ENCODE assay signal across 8 cellular contexts in genomic region chr17:38868095-38868967, GRCh38. TPM values are rescaled to one million over a fixed set of nuclear protein-coding genes. Genes with fewer than 3 reads are reported as not detected.
DNase-seq lines count a peak whose midpoint lies in the region; ATAC-seq, FAIRE-seq and TF ChIP-seq lines count a peak whose summit lies in the region.

No MANE protein-coding gene starts in this region.

- H3K4me3 ChIP-seq in Caco-2 (ENCODE audit: low read depth, low read length) (peak overlapping the region; percentile 79), pancreas (peak overlapping the region in 2 of 4 donors; percentile 93 to 94)

- peak; percentile 67 to 69 for DNase-seq in Caco-2
- peak; percentile 59 for DNase-seq in HT1080 (ENCODE audit: low read depth)
- DNase-seq in activated B cell treated with CpG ODN at 0.5 μM for 24 hours = no peak
- peak; percentile 44 for DNase-seq in germinal center (ENCODE audit: low spot score)
- peak in 2 of 6 donors; percentile 21 to 48 for DNase-seq in pancreas
- DNase-seq in ecto neural progenitor cell (ENCODE audit: low spot score) = no peak
- no peak for DNase-seq in frontal cortex (ENCODE audit: low spot score in 2 of 2)

- ATAC-seq in activated B cell treated with CpG ODN at 0.5 μM for 24 hours (ENCODE audit: low read depth) (no peak), pancreas (peak in 2 of 4 donors; percentile 0), GM19351 (IDR thresholded peaks at IDR 0.05; ENCODE audit: unreplicated experiment) (no peak)

- H3K4me3 Mint-ChIP-seq in Caco-2 (ENCODE audit: unreplicated experiment) (peak overlapping the region; percentile 86), activated B cell treated with CpG ODN at 0.5 μM for 24 hours (peak overlapping the region; percentile 99)

- no peaks in the 10 kb centered on the region for H3K27me3 Mint-ChIP-seq in Caco-2 (ENCODE audit: insufficient read depth, unreplicated experiment)
- peaks cover 2% of the 10 kb centered on the region for H3K27me3 Mint-ChIP-seq in activated B cell treated with CpG ODN at 0.5 μM for 24 hours

- H3K36me3 ChIP-seq in Caco-2 (ENCODE audit: control insufficient read depth, insufficient read depth, low read length) = no peaks in the 10 kb centered on the region
- no peaks in the 10 kb centered on the region for H3K36me3 ChIP-seq in pancreas

- BruUV-seq in Caco-2 (replicated peaks; lab: Mats Ljungman, UMichigan) = no TSS peak

- peaks cover 22% of the 10 kb centered on the region for H3K4me1 ChIP-seq in Caco-2
- peaks cover 14 to 24% (median 14%) of the 10 kb centered on the region in 3 donors for H3K4me1 ChIP-seq in pancreas

- 12 to 18% methylated on average over 25 of the region's 25 CpGs for WGBS in pancreas, 2 donors

- CTCF ChIA-PET in Caco-2 (lab: Charles Lee) = interaction anchor here (0.5 to 3.0 kb wide), 5 partner anchors 14 to 1105 kb away, joined by 3 to 21 read pairs (median 4); partner anchors contain the start of gene RPL23
- CTCF ChIA-PET in activated B cell treated with CpG ODN at 0.5 μM for 24 hours (lab: Charles Lee) = interaction anchor here (1.0 to 6.4 kb wide), 7 partner anchors 15 to 285 kb away, joined by 3 to 33 read pairs (median 8); partner anchors contain the start of gene RPL23

- H3K27me3 ChIP-seq in Caco-2 (replicated peaks; ENCODE audit: control insufficient read depth, insufficient read depth, low read length) (no peaks in the 10 kb centered on the region), pancreas (no peaks in the 10 kb centered on the region)

- intact Hi-C loops in Caco-2 (cut with micrococcal nuclease; ENCODE audit: unreplicated experiment) = loop anchor here (5.0 kb wide), 1 partner anchor 66 kb away; no protein-coding TSS in a partner anchor
- intact Hi-C loops in activated B cell treated with CpG ODN at 0.5 μM for 24 hours (cut with micrococcal nuclease) = loop anchor here (2.0 to 10.0 kb wide), 3 partner anchors 166 to 534 kb away; partner anchors contain the start of genes EPOP and FBXL20
- intact Hi-C loops in pancreas (cut with DNase I) = no loop called here

- H3K9me3 Mint-ChIP-seq in Caco-2 (ENCODE audit: unreplicated experiment) (no peaks in the 10 kb centered on the region), activated B cell treated with CpG ODN at 0.5 μM for 24 hours (no peaks in the 10 kb centered on the region)

- H3K4me1 Mint-ChIP-seq in Caco-2 (ENCODE audit: low read depth, unreplicated experiment) = peaks cover 7% of the 10 kb centered on the region
- H3K4me1 Mint-ChIP-seq in activated B cell treated with CpG ODN at 0.5 μM for 24 hours = peaks cover 72% of the 10 kb centered on the region

- FAIRE-seq in pancreas (lab: Jason Lieb, UNC) (no peak), frontal cortex (lab: Jason Lieb, UNC) (no peak)

- H3K36me3 Mint-ChIP-seq in Caco-2 (ENCODE audit: insufficient read depth, unreplicated experiment) (peaks cover 59% of the 10 kb centered on the region), activated B cell treated with CpG ODN at 0.5 μM for 24 hours (ENCODE audit: low read depth) (peaks cover 24% of the 10 kb centered on the region)

- H3K27ac ChIP-seq in pancreas = peak overlapping the region; percentile 91 to 92 (median 91)

- no peaks in the 10 kb centered on the region for H3K9me3 ChIP-seq in Caco-2
- no peaks in the 10 kb centered on the region for H3K9me3 ChIP-seq in pancreas

- POLR2A ChIA-PET in Caco-2 (lab: Charles Lee) (interaction anchor here (0.9 to 3.5 kb wide), 2 partner anchors 15 to 648 kb away, joined by 3 to 42 read pairs; partner anchors contain the start of gene RPL23), activated B cell treated with CpG ODN at 0.5 μM for 24 hours (lab: Charles Lee) (interaction anchor here (0.6 to 9.2 kb wide), 26 partner anchors 9 to 836 kb away, joined by 3 to 370 read pairs (median 8); partner anchors contain the start of genes ARL5C, CWC25, FBXL20 and FBXO47)

- TF ChIP-seq CTCF in Caco-2 (IDR thresholded peaks at IDR 0.05; ENCODE audit: insufficient read depth in 1 of 2, low read depth in 1 of 2, low read length in 1 of 2, severe bottlenecking in 1 of 2, unreplicated experiment in 1 of 2) (no peak), activated B cell treated with CpG ODN at 0.5 μM for 24 hours (IDR thresholded peaks at IDR 0.05) (no peak), pancreas (IDR thresholded peaks at IDR 0.05) (no peak)

- peak overlapping the region; percentile 92 for H3K27ac Mint-ChIP-seq in Caco-2 (ENCODE audit: unreplicated experiment)
- peak overlapping the region; percentile 96 for H3K27ac Mint-ChIP-seq in activated B cell treated with CpG ODN at 0.5 μM for 24 hours

RNA-seq across cellular contexts. Expression of gene LASP1, which starts 1.5 kb away (rescaled TPM):
- total RNA-seq in Caco-2 (2022) (137 and 143 TPM in 2 replicates), activated B cell treated with CpG ODN at 0.5 μM for 24 hours (117 and 127 TPM in 2 replicates), pancreas (10 to 100 TPM; 48.2 to 98.6 (median 60.9) TPM), frontal cortex (44.0 TPM)
- total RNA-seq in HT1080 (2014; rRNA removed; shearing (Covaris generic)) = 170 and 207 TPM in 2 replicates
- 146 and 160 TPM in 2 replicates for polyA plus RNA-seq in HT1080 (2015; cell fraction: cytosol; rRNA removed)
- polyA plus RNA-seq in HT1080 (2015; cell fraction: nucleus; rRNA removed) = 141 and 149 TPM in 2 replicates
- 10 to 100 TPM; 35.7 to 36.0 TPM for polyA plus RNA-seq in pancreas

RNA-seq across cellular contexts. Expression of gene RPL23, which starts 14.8 kb away (rescaled TPM):
- 2,216 and 2,327 TPM in 2 replicates for total RNA-seq in Caco-2 (2022)
- total RNA-seq in HT1080 (2014; rRNA removed; shearing (Covaris generic)) = 1,772 and 2,098 TPM in 2 replicates
- polyA plus RNA-seq in HT1080 (2015; cell fraction: cytosol; rRNA removed) = 1,934 and 2,333 TPM in 2 replicates
- polyA plus RNA-seq in HT1080 (2015; cell fraction: nucleus; rRNA removed) = 538 and 614 TPM in 2 replicates
- 2,652 and 3,293 TPM in 2 replicates for total RNA-seq in activated B cell treated with CpG ODN at 0.5 μM for 24 hours
- total RNA-seq in pancreas = 100 to 1,000 TPM; 569 to 994 (median 828) TPM
- 1,000 to 10,000 TPM; 1,404 to 1,507 TPM for polyA plus RNA-seq in pancreas
- total RNA-seq in frontal cortex = 1,517 TPM

RNA-seq across cellular contexts. Expression of gene CWC25, which starts 43.2 kb away (rescaled TPM):
- total RNA-seq in Caco-2 (2022) (18.2 and 19.1 TPM in 2 replicates), activated B cell treated with CpG ODN at 0.5 μM for 24 hours (35.6 and 38.3 TPM in 2 replicates), pancreas (10 to 100 TPM in 1 of 6 donors, 1 to 10 TPM in 5; 7.5 to 11.4 (median 8.0) TPM), frontal cortex (9.4 TPM)
- total RNA-seq in HT1080 (2014; rRNA removed; shearing (Covaris generic)) = 9.6 and 11.0 TPM in 2 replicates
- 10.7 and 11.3 TPM in 2 replicates for polyA plus RNA-seq in HT1080 (2015; cell fraction: cytosol; rRNA removed)
- polyA plus RNA-seq in HT1080 (2015; cell fraction: nucleus; rRNA removed) = 40.2 and 50.2 TPM in 2 replicates
- 10 to 100 TPM; 19.4 to 24.0 TPM for polyA plus RNA-seq in pancreas

Comparison
In these comparisons a context has a peak if more than half of its experiments do, and no peak if none do; other contexts are left out.
1. DNase-seq: peak in Caco-2 (2 of 2), HT1080 (single experiment) and germinal center (single experiment); none in activated B cell treated with CpG ODN at 0.5 μM for 24 hours (single experiment), ecto neural progenitor cell (single experiment) and frontal cortex (0 of 2).
2. intact Hi-C loops: an anchor here in Caco-2 (5.0 kb wide) and activated B cell treated with CpG ODN at 0.5 μM for 24 hours (2.0 to 10.0 kb wide); none called in pancreas.